In genomic region chr6:45835725-45836437, GRCh38 we compare ENCODE assay signal across 15 cellular contexts.
DNase-seq lines count a peak whose midpoint lies in the region; ATAC-seq, FAIRE-seq and TF ChIP-seq lines count a peak whose summit lies in the region.
"Had no signal": no experiment of that assay in that cellular context is flagged by ENCODE, and none has a peak within 500 bp of the region (broad histone marks: within the 10 kb centered on the region; RNA-seq: fewer than 3 reads in every experiment).

No MANE protein-coding gene starts in this region.

- ATAC-seq in heart right ventricle: peak in 6 of 8 donors; percentile 33 to 63 (median 52)
- peak; percentile 29 for ATAC-seq in stimulated activated memory B cell treated with anti-CD40 and anti-IgM and Interleukin-4, amounts not matched to agents 10 μg/mL and 1 μg/mL and 100 μg/mL, for 72 hours
- ATAC-seq in GM19324 (IDR thresholded peaks at IDR 0.05; ENCODE audit: low FRiP score, unreplicated experiment): no peak

- no peak for DNase-seq in heart right ventricle
- DNase-seq in right atrium auricular region (ENCODE audit: low spot score): no peak
- DNase-seq in RCC 7860 (ENCODE audit: low spot score): no peak
- peak; percentile 87 for DNase-seq in epithelial cell of esophagus (ENCODE audit: low read depth)
- no peak for DNase-seq in activated gamma-delta T cell treated with Interleukin-2 at 50 U/mL for 16 hours
- DNase-seq in immature natural killer cell: no peak
- DNase-seq: anterior cingulate cortex, DMS153, dorsolateral prefrontal cortex, MM.1S, ovary had no signal

- peak; percentile 8 for FAIRE-seq in RCC 7860 (lab: Jason Lieb, UNC)

- H3K4me1 ChIP-seq in heart right ventricle: peaks cover 0 to 14% (median 0%) of the 10 kb centered on the region in 9 donors
- no peaks in the 10 kb centered on the region for H3K4me1 ChIP-seq in right atrium auricular region

- no peaks in the 10 kb centered on the region for H3K9me3 Mint-ChIP-seq in stimulated activated memory B cell treated with anti-CD40 and anti-IgM and Interleukin-4, amounts not matched to agents 10 μg/mL and 1 μg/mL and 100 μg/mL, for 72 hours
- H3K9me3 Mint-ChIP-seq in immature natural killer cell: no peaks in the 10 kb centered on the region

- no peaks in the 10 kb centered on the region for H3K36me3 ChIP-seq in heart right ventricle
- H3K36me3 ChIP-seq in right atrium auricular region: no peaks in the 10 kb centered on the region
- H3K36me3 ChIP-seq: ovary had no signal

- no peaks in the 10 kb centered on the region for H3K36me3 Mint-ChIP-seq in stimulated activated memory B cell treated with anti-CD40 and anti-IgM and Interleukin-4, amounts not matched to agents 10 μg/mL and 1 μg/mL and 100 μg/mL, for 72 hours
- no peaks in the 10 kb centered on the region for H3K36me3 Mint-ChIP-seq in immature natural killer cell

- H3K4me3 ChIP-seq in heart right ventricle (no peak overlapping the region), right atrium auricular region (no peak overlapping the region), epithelial cell of esophagus (ENCODE audit: low read length) (no peak overlapping the region)
- H3K4me3 ChIP-seq: dorsolateral prefrontal cortex, ovary, SK-N-MC had no signal

- intact Hi-C loops in heart right ventricle (cut with DNase I): no loop called here

- peak overlapping the region in 1 of 10 donors; percentile 34 for H3K27ac ChIP-seq in heart right ventricle
- H3K27ac ChIP-seq in right atrium auricular region: no peak overlapping the region
- H3K27ac ChIP-seq: dorsolateral prefrontal cortex, ovary, SK-N-MC, VCaP had no signal

- H3K27me3 ChIP-seq in heart right ventricle: no peaks in the 10 kb centered on the region
- no peaks in the 10 kb centered on the region for H3K27me3 ChIP-seq in right atrium auricular region
- H3K27me3 ChIP-seq: ovary had no signal

- no peaks in the 10 kb centered on the region for H3K27me3 Mint-ChIP-seq in stimulated activated memory B cell treated with anti-CD40 and anti-IgM and Interleukin-4, amounts not matched to agents 10 μg/mL and 1 μg/mL and 100 μg/mL, for 72 hours
- peaks cover 2 to 4% (median 4%) of the 10 kb centered on the region in 3 donors for H3K27me3 Mint-ChIP-seq in immature natural killer cell (ENCODE audit: low read depth in 3 of 3)

- peak overlapping the region; percentile 75 for H3K27ac Mint-ChIP-seq in stimulated activated memory B cell treated with anti-CD40 and anti-IgM and Interleukin-4, amounts not matched to agents 10 μg/mL and 1 μg/mL and 100 μg/mL, for 72 hours
- no peak overlapping the region for H3K27ac Mint-ChIP-seq in immature natural killer cell

- TF ChIP-seq CTCF in heart right ventricle (IDR thresholded peaks at IDR 0.05) (no peak), right atrium auricular region (IDR thresholded peaks at IDR 0.05) (no peak), epithelial cell of esophagus (IDR thresholded peaks at IDR 0.05; ENCODE audit: insufficient read depth, low read depth, low read length, missing control alignments) (no peak)

- no peak overlapping the region for H3K4me3 Mint-ChIP-seq in stimulated activated memory B cell treated with anti-CD40 and anti-IgM and Interleukin-4, amounts not matched to agents 10 μg/mL and 1 μg/mL and 100 μg/mL, for 72 hours
- H3K4me3 Mint-ChIP-seq in immature natural killer cell: no peak overlapping the region

- 75 to 78% methylated on average over 4 of the region's 4 CpGs for WGBS in heart right ventricle, 2 donors

- H3K4me1 Mint-ChIP-seq in stimulated activated memory B cell treated with anti-CD40 and anti-IgM and Interleukin-4, amounts not matched to agents 10 μg/mL and 1 μg/mL and 100 μg/mL, for 72 hours: peaks cover 31% of the 10 kb centered on the region
- H3K4me1 Mint-ChIP-seq in immature natural killer cell: peaks cover 8% of the 10 kb centered on the region in 2 donors

- H3K9me3 ChIP-seq in heart right ventricle (no peaks in the 10 kb centered on the region), right atrium auricular region (no peaks in the 10 kb centered on the region)
- H3K9me3 ChIP-seq: ovary had no signal
